In genomic region chr5:57166250-57166649, GRCh38 we compare ENCODE assay signal across 1 cellular context.
TF ChIP-seq lines count a peak whose summit lies in the region.

No MANE protein-coding gene starts in this region.

TF ChIP-seq in K562, 482 proteins besides CTCF, POLR2A, EP300 and RAD21 (continued from another document and continues in another):
- TF ChIP-seq POLR3A (IDR thresholded peaks at IDR 0.05; ENCODE audit: borderline replicate concordance, extremely low read depth, insufficient read depth, insufficient read length) (no peak), TEAD4 (IDR thresholded peaks at IDR 0.05; ENCODE audit: low read length) (no peak), TEAD4 (CRISPR knock-in tag; IDR thresholded peaks at IDR 0.05; ENCODE audit: borderline replicate concordance) (no peak), E4F1 (CRISPR knock-in tag; IDR thresholded peaks at IDR 0.05; ENCODE audit: borderline replicate concordance) (no peak), CLOCK (CRISPR knock-in tag; IDR thresholded peaks at IDR 0.05; ENCODE audit: borderline replicate concordance) (no peak), SUPT5H (IDR thresholded peaks at IDR 0.05) (no peak), POU5F1 (IDR thresholded peaks at IDR 0.05; ENCODE audit: borderline replicate concordance, low read depth, low read length, partially characterized antibody) (no peak), CEBPB (tag; IDR thresholded peaks at IDR 0.05) (0 out of 2 replicates have a peak, but pooled peaks have one; percentile 18), JUN (IDR thresholded peaks at IDR 0.05; ENCODE audit: borderline replicate concordance, low read depth, low read length) (no peak), JUN (CRISPR knock-in tag; IDR thresholded peaks at IDR 0.05; ENCODE audit: borderline replicate concordance) (no peak), HDAC8 (tag; IDR thresholded peaks at IDR 0.05) (no peak), PCBP2 (IDR thresholded peaks at IDR 0.05; ENCODE audit: low read depth, low read length, poor library complexity, severe bottlenecking) (no peak), CHD7 (IDR thresholded peaks at IDR 0.05; ENCODE audit: low read depth, low read length) (no peak), TAL1 (IDR thresholded peaks at IDR 0.05) (no peak), IRF2 (CRISPR knock-in tag; IDR thresholded peaks at IDR 0.05) (no peak), KAT8 (IDR thresholded peaks at IDR 0.05; ENCODE audit: low read depth) (no peak), ZNF79 (CRISPR knock-in tag; IDR thresholded peaks at IDR 0.05; ENCODE audit: low read depth) (no peak), SMAD4 (CRISPR knock-in tag; conservative IDR thresholded peaks at IDR 0.05) (0 out of 2 replicates have a peak, but pooled peaks have one; percentile 30), SETDB1 (IDR thresholded peaks at IDR 0.05; ENCODE audit: low read length) (no peak), JUND (IDR thresholded peaks at IDR 0.05; ENCODE audit: borderline replicate concordance, low read depth, low read length) (0 out of 2 replicates have a peak, but pooled peaks have one; percentile 7), JUND (tag; IDR thresholded peaks at IDR 0.05; ENCODE audit: borderline replicate concordance, low read depth, low read length) (no peak), FOXJ3 (CRISPR knock-in tag; IDR thresholded peaks at IDR 0.05) (no peak), ZNF518B (CRISPR knock-in tag; IDR thresholded peaks at IDR 0.05) (no peak), BRF1 (IDR thresholded peaks at IDR 0.05; ENCODE audit: borderline replicate concordance, extremely low read depth, insufficient read length) (no peak), EGR1 (conservative IDR thresholded peaks at IDR 0.05) (no peak), NCOA1 (IDR thresholded peaks at IDR 0.05; ENCODE audit: low read depth) (no peak), SRF (CRISPR knock-in tag; IDR thresholded peaks at IDR 0.05) (no peak), CREM (IDR thresholded peaks at IDR 0.05; ENCODE audit: low read depth) (no peak)
- TF ChIP-seq, protein P1, sequence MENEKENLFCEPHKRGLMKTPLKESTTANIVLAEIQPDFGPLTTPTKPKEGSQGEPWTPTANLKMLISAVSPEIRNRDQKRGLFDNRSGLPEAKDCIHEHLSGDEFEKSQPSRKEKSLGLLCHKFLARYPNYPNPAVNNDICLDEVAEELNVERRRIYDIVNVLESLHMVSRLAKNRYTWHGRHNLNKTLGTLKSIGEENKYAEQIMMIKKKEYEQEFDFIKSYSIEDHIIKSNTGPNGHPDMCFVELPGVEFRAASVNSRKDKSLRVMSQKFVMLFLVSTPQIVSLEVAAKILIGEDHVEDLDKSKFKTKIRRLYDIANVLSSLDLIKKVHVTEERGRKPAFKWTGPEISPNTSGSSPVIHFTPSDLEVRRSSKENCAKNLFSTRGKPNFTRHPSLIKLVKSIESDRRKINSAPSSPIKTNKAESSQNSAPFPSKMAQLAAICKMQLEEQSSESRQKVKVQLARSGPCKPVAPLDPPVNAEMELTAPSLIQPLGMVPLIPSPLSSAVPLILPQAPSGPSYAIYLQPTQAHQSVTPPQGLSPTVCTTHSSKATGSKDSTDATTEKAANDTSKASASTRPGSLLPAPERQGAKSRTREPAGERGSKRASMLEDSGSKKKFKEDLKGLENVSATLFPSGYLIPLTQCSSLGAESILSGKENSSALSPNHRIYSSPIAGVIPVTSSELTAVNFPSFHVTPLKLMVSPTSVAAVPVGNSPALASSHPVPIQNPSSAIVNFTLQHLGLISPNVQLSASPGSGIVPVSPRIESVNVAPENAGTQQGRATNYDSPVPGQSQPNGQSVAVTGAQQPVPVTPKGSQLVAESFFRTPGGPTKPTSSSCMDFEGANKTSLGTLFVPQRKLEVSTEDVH (IDR thresholded peaks at IDR 0.05; ENCODE audit: low read depth, partially characterized antibody) = no peak
